Comparison of ENCODE assay signal across 7 cellular contexts in genomic region chr1:25544819-25545218, GRCh38. TPM values are rescaled to one million over a fixed set of nuclear protein-coding genes. Genes with fewer than 3 reads are reported as not detected.
DNase-seq lines count a peak whose midpoint lies in the region; ATAC-seq and TF ChIP-seq lines count a peak whose summit lies in the region.

No MANE protein-coding gene starts in this region.

- H3K27me3 ChIP-seq in cardiac muscle cell (no peaks in the 10 kb centered on the region), Karpas-422 (ENCODE audit: low read length) (no peaks in the 10 kb centered on the region)

- ATAC-seq in GM21367 (IDR thresholded peaks at IDR 0.05; ENCODE audit: unreplicated experiment), result no peak
- no peak for ATAC-seq in HG03135 (IDR thresholded peaks at IDR 0.05; ENCODE audit: unreplicated experiment)

- no peaks in the 10 kb centered on the region for H3K79me2 ChIP-seq in Karpas-422 (ENCODE audit: low read length)

- no peak for DNase-seq in HFF-Myc (ENCODE audit: extremely low read depth, low read depth)
- DNase-seq in activated T-helper 1 cell treated with anti-CD3 and anti-CD28 coated beads, Interleukin-12 subunit alpha, Interleukin-12 subunit beta, Interleukin-2, Interleukin-4 antibody, amounts not matched to agents 30 ng/mL and 10 ng/mL and 1 ng/mL, durations not matched to agents 14 hours and 24 hours and 36 hours (ENCODE audit: low spot score), result no peak
- no peak for DNase-seq in cardiac muscle cell (ENCODE audit: low read depth in 1 of 2, low spot score in 1 of 2)
- peak; percentile 75 for DNase-seq in putamen (ENCODE audit: low spot score)
- no peak for DNase-seq in Karpas-422

- no peak overlapping the region for H3K9ac ChIP-seq in Karpas-422 (ENCODE audit: low read length)

- peaks cover 20% of the 10 kb centered on the region for H3K4me1 Mint-ChIP-seq in activated T-helper 1 cell treated with anti-CD3 and anti-CD28 coated beads, Interleukin-12 subunit alpha, Interleukin-12 subunit beta, Interleukin-2, Interleukin-4 antibody, amounts not matched to agents 30 ng/mL and 10 ng/mL and 1 ng/mL, durations not matched to agents 14 hours and 24 hours and 36 hours (ENCODE audit: low read depth)

- H3K9me3 Mint-ChIP-seq in activated T-helper 1 cell treated with anti-CD3 and anti-CD28 coated beads, Interleukin-12 subunit alpha, Interleukin-12 subunit beta, Interleukin-2, Interleukin-4 antibody, amounts not matched to agents 30 ng/mL and 10 ng/mL and 1 ng/mL, durations not matched to agents 14 hours and 24 hours and 36 hours, result no peaks in the 10 kb centered on the region

- no peak for TF ChIP-seq CTCF in HFF-Myc (IDR thresholded peaks at IDR 0.05; ENCODE audit: low read depth, low read length, missing control alignments)
- no peak for TF ChIP-seq CTCF in cardiac muscle cell (IDR thresholded peaks at IDR 0.05; ENCODE audit: low read depth, low read length)

- H2AFZ ChIP-seq in Karpas-422 (ENCODE audit: low read length), result no peak overlapping the region

- intact Hi-C loops in activated T-helper 1 cell treated with anti-CD3 and anti-CD28 coated beads, Interleukin-12 subunit alpha, Interleukin-12 subunit beta, Interleukin-2, Interleukin-4 antibody, amounts not matched to agents 30 ng/mL and 10 ng/mL and 1 ng/mL, durations not matched to agents 14 hours and 24 hours and 36 hours (cut with micrococcal nuclease), result no loop called here

- peak overlapping the region; percentile 76 for H3K4me3 Mint-ChIP-seq in activated T-helper 1 cell treated with anti-CD3 and anti-CD28 coated beads, Interleukin-12 subunit alpha, Interleukin-12 subunit beta, Interleukin-2, Interleukin-4 antibody, amounts not matched to agents 30 ng/mL and 10 ng/mL and 1 ng/mL, durations not matched to agents 14 hours and 24 hours and 36 hours

- peaks cover 11% of the 10 kb centered on the region for H3K27me3 Mint-ChIP-seq in activated T-helper 1 cell treated with anti-CD3 and anti-CD28 coated beads, Interleukin-12 subunit alpha, Interleukin-12 subunit beta, Interleukin-2, Interleukin-4 antibody, amounts not matched to agents 30 ng/mL and 10 ng/mL and 1 ng/mL, durations not matched to agents 14 hours and 24 hours and 36 hours (ENCODE audit: insufficient read depth)

- peaks cover 5% of the 10 kb centered on the region for H3K36me3 Mint-ChIP-seq in activated T-helper 1 cell treated with anti-CD3 and anti-CD28 coated beads, Interleukin-12 subunit alpha, Interleukin-12 subunit beta, Interleukin-2, Interleukin-4 antibody, amounts not matched to agents 30 ng/mL and 10 ng/mL and 1 ng/mL, durations not matched to agents 14 hours and 24 hours and 36 hours (ENCODE audit: low read depth)

- 0 out of 2 replicates have a peak, but pooled peaks cover 4% of the 10 kb centered on the region for H4K20me1 ChIP-seq in Karpas-422 (ENCODE audit: insufficient read depth, low read depth, low read length)

- no peak overlapping the region for H3K4me2 ChIP-seq in Karpas-422 (ENCODE audit: low read depth, low read length, poor library complexity, severe bottlenecking)

- H3K27ac ChIP-seq in cardiac muscle cell, result no peak overlapping the region
- H3K27ac ChIP-seq in Karpas-422 (ENCODE audit: low read length), result no peak overlapping the region

- H3K4me1 ChIP-seq in cardiac muscle cell (ENCODE audit: low read depth), result peaks cover 14% of the 10 kb centered on the region
- peaks cover 14% of the 10 kb centered on the region for H3K4me1 ChIP-seq in Karpas-422 (ENCODE audit: low read length)

- peak overlapping the region; percentile 70 for H3K4me3 ChIP-seq in HFF-Myc (replicated peaks; ENCODE audit: low read depth, low read length)
- peak overlapping the region; percentile 68 for H3K4me3 ChIP-seq in cardiac muscle cell
- no peak overlapping the region for H3K4me3 ChIP-seq in Karpas-422 (ENCODE audit: low read length)

- no peak overlapping the region for H3K27ac Mint-ChIP-seq in activated T-helper 1 cell treated with anti-CD3 and anti-CD28 coated beads, Interleukin-12 subunit alpha, Interleukin-12 subunit beta, Interleukin-2, Interleukin-4 antibody, amounts not matched to agents 30 ng/mL and 10 ng/mL and 1 ng/mL, durations not matched to agents 14 hours and 24 hours and 36 hours

- H3K36me3 ChIP-seq in cardiac muscle cell (no peaks in the 10 kb centered on the region), Karpas-422 (ENCODE audit: insufficient read depth, low read length) (no peaks in the 10 kb centered on the region)

- no peaks in the 10 kb centered on the region for H3K9me2 ChIP-seq in Karpas-422 (replicated peaks; ENCODE audit: insufficient read depth, low read length)

- H3K9me3 ChIP-seq in cardiac muscle cell (ENCODE audit: low read depth), result no peaks in the 10 kb centered on the region
- H3K9me3 ChIP-seq in Karpas-422 (ENCODE audit: low read length), result no peaks in the 10 kb centered on the region

RNA-seq across cellular contexts. Expression of gene LDLRAP1, which starts 1.4 kb away (rescaled TPM):
- 4.6 and 5.3 TPM in 2 replicates for total RNA-seq in activated T-helper 1 cell treated with anti-CD3 and anti-CD28 coated beads, Interleukin-12 subunit alpha, Interleukin-12 subunit beta, Interleukin-2, Interleukin-4 antibody, amounts not matched to agents 30 ng/mL and 10 ng/mL and 1 ng/mL, durations not matched to agents 14 hours and 24 hours and 36 hours
- 15.8 and 16.4 TPM in 2 replicates for total RNA-seq in cardiac muscle cell
- 12.2 and 21.8 TPM in 2 replicates for polyA plus RNA-seq in cardiac muscle cell
- not detected in 2 replicates for total RNA-seq in Karpas-422 (2014; rRNA removed; shearing (Covaris generic); ENCODE audit: low replicate concordance)
